In genomic region chr11:117859713-117860112, GRCh38 we compare ENCODE assay signal across 20 cellular contexts. TPM values are rescaled to one million over a fixed set of nuclear protein-coding genes. Genes with fewer than 3 reads are reported as not detected.
DNase-seq lines count a peak whose midpoint lies in the region; ATAC-seq and TF ChIP-seq lines count a peak whose summit lies in the region.
"Had no signal": no experiment of that assay in that cellular context is flagged by ENCODE, and none has a peak within 500 bp of the region (broad histone marks: within the 10 kb centered on the region; RNA-seq: fewer than 3 reads in every experiment).

No MANE protein-coding gene starts in this region.

- peak; percentile 12 for DNase-seq in NCI-H1092 treated with DMSO at 0.1 percent for 48 hours (lab: John Stamatoyannopoulos, UW)
- no peak for DNase-seq in NCI-H1092 (lab: John Stamatoyannopoulos, UW)
- DNase-seq in left ventricle myocardium inferior = no peak
- no peak for DNase-seq in right atrium auricular region (ENCODE audit: low spot score)
- no peak for DNase-seq in lung (ENCODE audit: low spot score)
- no peak for DNase-seq in testis
- no peak for DNase-seq in middle frontal gyrus (ENCODE audit: extremely low spot score, low spot score)
- DNase-seq: AML-193, DMS79 treated with DMSO at 0.1 percent for 48 hours, HFFc6, NCI-H1105 treated with DMSO at 0.1 percent for 48 hours, NCI-H1930, NCI-H510A, NCI-H774, PC-3 had no signal

- H3K4me3 ChIP-seq in left ventricle myocardium inferior (no peak overlapping the region), right atrium auricular region (no peak overlapping the region), lung (no peak overlapping the region), testis (no peak overlapping the region)
- H3K4me3 ChIP-seq: K562, SJSA1 had no signal

- H3K9me3 ChIP-seq in left ventricle myocardium inferior (replicated peaks) = no peaks in the 10 kb centered on the region
- no peaks in the 10 kb centered on the region for H3K9me3 ChIP-seq in right atrium auricular region
- no peaks in the 10 kb centered on the region for H3K9me3 ChIP-seq in lung (ENCODE audit: control insufficient read depth in 2 of 2, insufficient read depth in 1 of 2, low read length in 1 of 2)
- H3K9me3 ChIP-seq in testis = no peaks in the 10 kb centered on the region
- H3K9me3 ChIP-seq: SJSA1 had no signal

- TF ChIP-seq CTCF in left ventricle myocardium inferior (IDR thresholded peaks at IDR 0.05; ENCODE audit: borderline replicate concordance) (no peak), right atrium auricular region (IDR thresholded peaks at IDR 0.05) (no peak), lung (IDR thresholded peaks at IDR 0.05; ENCODE audit: control extremely low read depth, extremely low read depth) (no peak), testis (IDR thresholded peaks at IDR 0.05) (no peak)

- ATAC-seq in lung (ENCODE audit: insufficient read depth, low FRiP score) (no peak), GM19395 (IDR thresholded peaks at IDR 0.05; ENCODE audit: unreplicated experiment) (no peak)
- ATAC-seq: K562, PC-3 had no signal

- no peak for TF ChIP-seq POLR2A in testis (IDR thresholded peaks at IDR 0.05)

- WGBS in lung, 2 donors = 79 to 86% methylated on average over 7 of the region's 7 CpGs
- WGBS in testis, 2 donors = 40 to 53% methylated on average over 7 of the region's 7 CpGs

- H3K36me3 ChIP-seq in left ventricle myocardium inferior (no peaks in the 10 kb centered on the region), right atrium auricular region (no peaks in the 10 kb centered on the region), lung (ENCODE audit: control insufficient read depth in 2 of 2, insufficient read depth in 2 of 2, low read length in 2 of 2) (no peaks in the 10 kb centered on the region), testis (ENCODE audit: low read depth, missing control alignments) (no peaks in the 10 kb centered on the region)
- H3K36me3 ChIP-seq: SJSA1 had no signal

- no peaks in the 10 kb centered on the region for H3K27me3 ChIP-seq in left ventricle myocardium inferior (ENCODE audit: low read depth)
- no peaks in the 10 kb centered on the region for H3K27me3 ChIP-seq in right atrium auricular region
- H3K27me3 ChIP-seq in lung (ENCODE audit: control insufficient read depth, insufficient read depth) = no peaks in the 10 kb centered on the region
- H3K27me3 ChIP-seq in testis = no peaks in the 10 kb centered on the region
- H3K27me3 ChIP-seq: SJSA1 had no signal

- intact Hi-C loops in left ventricle myocardium inferior (cut with micrococcal nuclease) = no loop called here
- intact Hi-C loops in testis (cut with DNase I; ENCODE audit: low total_unique reads) = no loop called here

- peaks cover 94% of the 10 kb centered on the region for H3K4me1 ChIP-seq in left ventricle myocardium inferior
- peaks cover 0 to 47% of the 10 kb centered on the region in 2 donors for H3K4me1 ChIP-seq in right atrium auricular region
- peaks cover 4 to 25% of the 10 kb centered on the region in 2 donors for H3K4me1 ChIP-seq in lung (ENCODE audit: control insufficient read depth in 2 of 2, insufficient read depth in 2 of 2, low read length in 2 of 2)
- peaks cover 81% of the 10 kb centered on the region for H3K4me1 ChIP-seq in testis
- H3K4me1 ChIP-seq: SJSA1 had no signal

- peak overlapping the region; percentile 89 for H3K27ac ChIP-seq in left ventricle myocardium inferior (replicated peaks)
- H3K27ac ChIP-seq in right atrium auricular region = peak overlapping the region in 1 of 2 donors; percentile 6
- peak overlapping the region; percentile 17 to 57 for H3K27ac ChIP-seq in lung (ENCODE audit: low read depth in 1 of 2, low read length in 1 of 2)
- peak overlapping the region; percentile 61 to 79 for H3K27ac ChIP-seq in testis
- H3K27ac ChIP-seq: 22Rv1, C4-2B, SJSA1 had no signal

RNA-seq across cellular contexts. Expression of gene FXYD6, which starts 16.7 kb away (rescaled TPM):
- total RNA-seq in left ventricle myocardium inferior (30.2 TPM), right atrium auricular region (10 to 100 TPM; 28.6 to 42.6 TPM), lung (10 to 100 TPM; 45.7 to 70.0 TPM), testis (100 to 1,000 TPM; 191 to 439 TPM)
- polyA plus RNA-seq in lung (10 to 100 TPM; 37.0 to 42.0 TPM), testis (ENCODE audit: insufficient read depth, low read depth, low replicate concordance) (186 TPM)
- total RNA-seq: HFFc6, PC-3 had no signal

RNA-seq across cellular contexts. Expression of gene FXYD2, which starts 35.2 kb away (rescaled TPM):
- total RNA-seq in left ventricle myocardium inferior (1.3 TPM), right atrium auricular region (under 1 TPM; 0.59 to 0.78 TPM), lung (1 to 10 TPM; 2.9 to 6.9 TPM), testis (1 to 10 TPM; 5.3 to 7.6 TPM)
- polyA plus RNA-seq in lung (1 to 10 TPM; 1.6 to 4.5 TPM), testis (ENCODE audit: insufficient read depth, low read depth, low replicate concordance) (8.3 TPM)
- total RNA-seq: K562, PC-3, SJSA1 had no signal
- polyA plus RNA-seq: K562 had no signal
